Comparison of ENCODE assay signal across 8 cellular contexts in genomic region chr19:3607398-3608078, GRCh38. TPM values are rescaled to one million over a fixed set of nuclear protein-coding genes. Genes with fewer than 3 reads are reported as not detected.
A peak's percentile ranks its signal among the peaks of the same experiment; 100 is the strongest.
DNase-seq lines count a peak whose midpoint lies in the region; ATAC-seq and TF ChIP-seq lines count a peak whose summit lies in the region.

No MANE protein-coding gene starts in this region.

- WGBS in esophagus squamous epithelium, 2 donors = 24 to 46% methylated on average over 13 to 16 of the region's 21 CpGs

- H3K4me3 Mint-ChIP-seq in nephron progenitor cell (peak overlapping the region; percentile 70), progenitor cell of endocrine pancreas (ENCODE audit: low read depth) (no peak overlapping the region)

- DNase-seq in BJ (ENCODE audit: low read depth) (no peak), MG63 (peak; percentile 54), esophagus squamous epithelium (lab: John Stamatoyannopoulos, UW) (no peak), nephron progenitor cell (no peak), posterior cingulate gyrus (no peak), SK-N-DZ (ENCODE audit: low spot score) (no peak), progenitor cell of endocrine pancreas (ENCODE audit: low spot score, unreplicated experiment) (no peak)

- peak overlapping the region; percentile 67 to 89 (median 80) for H3K27ac ChIP-seq in esophagus squamous epithelium

- no peak for ATAC-seq in HG03139 (IDR thresholded peaks at IDR 0.05; ENCODE audit: unreplicated experiment)

- CTCF ChIA-PET in BJ (lab: Yijun Ruan, JAX) = interaction anchor here (1.2 kb wide), 2 partner anchors 11 to 99 kb away, joined by 3 read pairs; no protein-coding TSS in a partner anchor

- H3K36me3 Mint-ChIP-seq in nephron progenitor cell (ENCODE audit: low read depth) (peaks cover 11% of the 10 kb centered on the region), progenitor cell of endocrine pancreas (ENCODE audit: insufficient read depth) (peaks cover 3% of the 10 kb centered on the region)

- H3K4me1 Mint-ChIP-seq in nephron progenitor cell (peaks cover 24% of the 10 kb centered on the region), progenitor cell of endocrine pancreas (ENCODE audit: low read depth) (no peaks in the 10 kb centered on the region)

- intact Hi-C loops in esophagus squamous epithelium (cut with DNase I) (no loop called here), posterior cingulate gyrus (cut with DNase I) (no loop called here)

- H3K36me3 ChIP-seq in BJ (ENCODE audit: control insufficient read depth, insufficient read depth, low read length) (peaks cover 13% of the 10 kb centered on the region), MG63 (no peaks in the 10 kb centered on the region), esophagus squamous epithelium (peaks cover 8 to 27% (median 13%) of the 10 kb centered on the region in 3 donors)

- TF ChIP-seq CTCF in BJ (IDR thresholded peaks at IDR 0.05; ENCODE audit: insufficient read depth, low read depth, low read length) = no peak
- no peak for TF ChIP-seq CTCF in esophagus squamous epithelium (IDR thresholded peaks at IDR 0.05)
- TF ChIP-seq CTCF in nephron progenitor cell (IDR thresholded peaks at IDR 0.05) = no peak
- TF ChIP-seq CTCF in progenitor cell of endocrine pancreas (IDR thresholded peaks at IDR 0.05; ENCODE audit: unreplicated experiment) = no peak

- no peaks in the 10 kb centered on the region for H3K9me3 ChIP-seq in MG63
- no peaks in the 10 kb centered on the region for H3K9me3 ChIP-seq in esophagus squamous epithelium

- no peaks in the 10 kb centered on the region for H3K27me3 ChIP-seq in BJ (ENCODE audit: control insufficient read depth, insufficient read depth, low read length)
- no peaks in the 10 kb centered on the region for H3K27me3 ChIP-seq in MG63
- peaks cover 0 to 35% (median 0%) of the 10 kb centered on the region in 4 donors for H3K27me3 ChIP-seq in esophagus squamous epithelium

- POLR2A ChIA-PET in BJ (lab: Charles Lee) = no interaction called here

- H3K27me3 Mint-ChIP-seq in nephron progenitor cell (ENCODE audit: low read depth, poor library complexity) (peaks cover 7% of the 10 kb centered on the region), progenitor cell of endocrine pancreas (peaks cover 14% of the 10 kb centered on the region)

- H3K27ac Mint-ChIP-seq in nephron progenitor cell (no peak overlapping the region), progenitor cell of endocrine pancreas (no peak overlapping the region)

- no peak for TF ChIP-seq POLR2A in esophagus squamous epithelium (IDR thresholded peaks at IDR 0.05)

- H3K9me3 Mint-ChIP-seq in nephron progenitor cell (no peaks in the 10 kb centered on the region), progenitor cell of endocrine pancreas (ENCODE audit: low read depth) (no peaks in the 10 kb centered on the region)

- peak overlapping the region; percentile 68 for H3K4me3 ChIP-seq in BJ (ENCODE audit: low read depth, low read length)
- H3K4me3 ChIP-seq in MG63 = peak overlapping the region; percentile 54
- H3K4me3 ChIP-seq in esophagus squamous epithelium = peak overlapping the region; percentile 23 to 73 (median 52)

- peaks cover 0 to 77% (median 36%) of the 10 kb centered on the region in 3 donors for H3K4me1 ChIP-seq in esophagus squamous epithelium

RNA-seq across cellular contexts. Expression of gene TBXA2R, which starts 0.9 kb away (rescaled TPM):
- 0.54 and 1.2 TPM in 2 replicates for polyA plus RNA-seq in BJ (2011; rRNA removed)
- polyA minus RNA-seq in BJ (2011; rRNA and poly(A)+ RNA removed) = 0.62 and 1.00 TPM in 2 replicates
- total RNA-seq in MG63 (2014; rRNA removed; shearing (Covaris generic); ENCODE audit: low replicate concordance) = 1.9 and 2.1 TPM in 2 replicates
- 1 to 10 TPM in 1 of 4 donors, under 1 TPM in 3; 0.23 to 1.3 (median 0.45) TPM for total RNA-seq in esophagus squamous epithelium
- polyA plus RNA-seq in SK-N-DZ (2014; cell fraction: cytosol; rRNA removed) = 0.23 and 0.44 TPM in 2 replicates
- not detected in 2 replicates for polyA plus RNA-seq in SK-N-DZ (2014; cell fraction: nucleus; rRNA removed)
- total RNA-seq in progenitor cell of endocrine pancreas = not detected in 2 replicates

RNA-seq across cellular contexts. Expression of gene CACTIN, which starts 19.1 kb away (rescaled TPM):
- 9.3 and 13.8 TPM in 2 replicates for polyA plus RNA-seq in BJ (2011; rRNA removed)
- polyA minus RNA-seq in BJ (2011; rRNA and poly(A)+ RNA removed) = 5.2 and 9.1 TPM in 2 replicates
- 13.1 and 25.3 TPM in 2 replicates for total RNA-seq in MG63 (2014; rRNA removed; shearing (Covaris generic); ENCODE audit: low replicate concordance)
- total RNA-seq in esophagus squamous epithelium (10 to 100 TPM; 15.9 to 26.7 (median 21.3) TPM), progenitor cell of endocrine pancreas (33.4 and 43.9 TPM in 2 replicates)
- 19.7 and 34.0 TPM in 2 replicates for polyA plus RNA-seq in SK-N-DZ (2014; cell fraction: cytosol; rRNA removed)
- 58.2 and 58.5 TPM in 2 replicates for polyA plus RNA-seq in SK-N-DZ (2014; cell fraction: nucleus; rRNA removed)

RNA-seq across cellular contexts. Expression of gene GIPC3, which starts 22.3 kb away (rescaled TPM):
- 0.36 and 0.63 TPM in 2 replicates for polyA plus RNA-seq in BJ (2011; rRNA removed)
- polyA minus RNA-seq in BJ (2011; rRNA and poly(A)+ RNA removed) = 0.47 and 0.72 TPM in 2 replicates
- total RNA-seq in MG63 (2014; rRNA removed; shearing (Covaris generic); ENCODE audit: low replicate concordance) = not detected in 2 replicates
- total RNA-seq in esophagus squamous epithelium (under 1 TPM; 0.18 to 0.76 (median 0.22) TPM), progenitor cell of endocrine pancreas (not detected in 2 replicates)
- polyA plus RNA-seq in SK-N-DZ (2014; cell fraction: cytosol; rRNA removed) = 0.03 and 0.08 TPM in 2 replicates
- polyA plus RNA-seq in SK-N-DZ (2014; cell fraction: nucleus; rRNA removed) = not detected in 2 replicates

RNA-seq across cellular contexts. Expression of gene HMG20B, which starts 34.8 kb away (rescaled TPM):
- polyA plus RNA-seq in BJ (2011; rRNA removed) = 39.7 and 54.2 TPM in 2 replicates
- polyA minus RNA-seq in BJ (2011; rRNA and poly(A)+ RNA removed) = 10.2 and 14.9 TPM in 2 replicates
- 42.5 and 43.5 TPM in 2 replicates for total RNA-seq in MG63 (2014; rRNA removed; shearing (Covaris generic); ENCODE audit: low replicate concordance)
- 10 to 100 TPM; 56.1 to 77.6 (median 76.9) TPM for total RNA-seq in esophagus squamous epithelium
- polyA plus RNA-seq in SK-N-DZ (2014; cell fraction: cytosol; rRNA removed) = 45.9 and 49.0 TPM in 2 replicates
- polyA plus RNA-seq in SK-N-DZ (2014; cell fraction: nucleus; rRNA removed) = 102 and 113 TPM in 2 replicates
- total RNA-seq in progenitor cell of endocrine pancreas = 72.8 and 79.7 TPM in 2 replicates

RNA-seq across cellular contexts. Expression of gene MFSD12, which starts 50.2 kb away (rescaled TPM):
- polyA plus RNA-seq in BJ (2011; rRNA removed) = 35.0 and 54.7 TPM in 2 replicates
- 41.3 and 58.2 TPM in 2 replicates for polyA minus RNA-seq in BJ (2011; rRNA and poly(A)+ RNA removed)
- total RNA-seq in MG63 (2014; rRNA removed; shearing (Covaris generic); ENCODE audit: low replicate concordance) = 17.6 and 26.4 TPM in 2 replicates
- 10 to 100 TPM; 22.5 to 50.4 (median 37.3) TPM for total RNA-seq in esophagus squamous epithelium
- polyA plus RNA-seq in SK-N-DZ (2014; cell fraction: cytosol; rRNA removed) = 24.5 and 27.7 TPM in 2 replicates
- polyA plus RNA-seq in SK-N-DZ (2014; cell fraction: nucleus; rRNA removed) = 58.4 and 59.9 TPM in 2 replicates
- total RNA-seq in progenitor cell of endocrine pancreas = 71.5 and 75.1 TPM in 2 replicates
